ENCODE assay signal across 8 cellular contexts in the genomic region with DNA sequence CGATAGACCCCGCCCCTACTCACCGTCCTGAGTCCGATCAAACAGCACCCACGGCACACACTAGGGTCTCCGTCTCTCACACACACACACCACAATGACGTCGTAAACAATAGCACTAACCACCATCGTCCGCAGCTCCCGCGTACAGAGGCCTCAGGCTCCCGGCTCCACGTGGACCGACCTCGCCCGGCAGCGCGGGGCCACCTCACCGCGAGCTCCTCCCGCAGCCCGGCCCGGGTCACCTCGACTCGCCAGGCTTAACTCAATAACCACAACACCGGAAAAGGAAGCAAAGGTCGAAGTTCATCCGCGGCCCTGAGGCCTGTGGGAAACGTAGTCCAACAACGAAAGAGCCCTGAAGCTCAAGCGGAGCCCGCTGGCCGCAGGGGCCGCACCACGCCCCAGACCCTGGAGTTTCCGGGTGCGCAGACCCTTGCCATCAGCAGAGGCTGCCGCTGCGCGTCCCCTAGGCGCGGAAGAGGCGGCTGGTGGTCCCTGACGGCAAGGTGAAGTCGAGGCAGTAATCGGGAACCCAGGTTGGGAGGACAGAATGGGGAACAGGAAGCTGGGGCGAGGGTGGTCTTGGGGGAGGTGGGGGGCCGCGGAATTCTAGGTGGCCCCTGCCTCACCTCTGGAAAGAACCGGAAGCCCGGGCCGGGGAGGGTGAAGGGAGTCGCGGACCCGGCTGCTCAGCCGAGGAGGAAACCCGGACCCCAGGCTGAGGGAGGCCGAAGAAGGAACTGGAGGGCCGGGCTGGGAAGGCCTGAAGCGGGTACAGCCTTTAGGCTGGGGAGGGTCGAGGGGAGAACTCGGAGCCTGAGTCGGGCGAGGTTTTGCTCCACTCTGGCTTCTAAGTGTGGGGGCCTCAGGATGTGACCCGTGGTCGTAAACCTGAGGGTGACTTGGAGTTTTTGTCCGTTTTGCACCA. TPM values are rescaled to one million over a fixed set of nuclear protein-coding genes. Genes with fewer than 3 reads are reported as not detected.
DNase-seq lines count a peak whose midpoint lies in the region; ATAC-seq, FAIRE-seq and TF ChIP-seq lines count a peak whose summit lies in the region.

A gene (minus strand): TSS at position 273 of the 928 bp plus-strand sequence. CDS start 946 bp downstream, outside the sequence.

- TF ChIP-seq POLR2A in H54 (IDR thresholded peaks at IDR 0.05; ENCODE audit: low read depth, low read length) (peak; percentile 86), Raji (IDR thresholded peaks at IDR 0.05; ENCODE audit: insufficient read depth, low read depth, low read length) (peak; percentile 33; the same call in 1 of the 2 replicates)

- H3K4me3 Mint-ChIP-seq in nephron progenitor cell: peak within 1 kb of the TSS; percentile 92
- peak within 1 kb of the TSS; percentile 91 to 98 for H3K4me3 Mint-ChIP-seq in stimulated activated naive CD8-positive, alpha-beta T cell treated with anti-CD3 and anti-CD28 coated beads, Interleukin-15, amount 100 ng/mL, for 72 hours

- TF ChIP-seq CTCF in fibroblast of villous mesenchyme (IDR thresholded peaks at IDR 0.05; ENCODE audit: insufficient read depth, low read depth, low read length) (no peak), nephron progenitor cell (IDR thresholded peaks at IDR 0.05) (no peak)

- H3K27ac Mint-ChIP-seq in nephron progenitor cell: peak within 1 kb of the TSS; percentile 96
- peak within 1 kb of the TSS; percentile 93 to 99 for H3K27ac Mint-ChIP-seq in stimulated activated naive CD8-positive, alpha-beta T cell treated with anti-CD3 and anti-CD28 coated beads, Interleukin-15, amount 100 ng/mL, for 72 hours

- ATAC-seq in stimulated activated naive CD8-positive, alpha-beta T cell treated with anti-CD3 and anti-CD28 coated beads, Interleukin-15, amount 100 ng/mL, for 72 hours: peak; percentile 96

- H3K4me3 ChIP-seq in fibroblast of villous mesenchyme (ENCODE audit: low read depth, low read length): peak within 1 kb of the TSS; percentile 77

- peaks cover 93% of the 10 kb centered on the region for H3K36me3 Mint-ChIP-seq in nephron progenitor cell (ENCODE audit: low read depth)

- no peaks in the 10 kb centered on the region for H3K27me3 Mint-ChIP-seq in nephron progenitor cell (ENCODE audit: low read depth, poor library complexity)
- no peaks in the 10 kb centered on the region for H3K27me3 Mint-ChIP-seq in stimulated activated naive CD8-positive, alpha-beta T cell treated with anti-CD3 and anti-CD28 coated beads, Interleukin-15, amount 100 ng/mL, for 72 hours

- FAIRE-seq in H54 (lab: Jason Lieb, UNC): peak; percentile 80

- H3K9me3 Mint-ChIP-seq in nephron progenitor cell: peaks cover 93% of the 10 kb centered on the region
- peaks cover 10 to 15% of the 10 kb centered on the region in 2 donors for H3K9me3 Mint-ChIP-seq in stimulated activated naive CD8-positive, alpha-beta T cell treated with anti-CD3 and anti-CD28 coated beads, Interleukin-15, amount 100 ng/mL, for 72 hours

- H3K4me1 Mint-ChIP-seq in nephron progenitor cell: peaks cover 33% of the 10 kb centered on the region
- H3K4me1 Mint-ChIP-seq in stimulated activated naive CD8-positive, alpha-beta T cell treated with anti-CD3 and anti-CD28 coated beads, Interleukin-15, amount 100 ng/mL, for 72 hours: peaks cover 37% of the 10 kb centered on the region

- DNase-seq in ELR (ENCODE audit: low read depth) (peak; percentile 92), H54 (ENCODE audit: insufficient read length, low spot score) (peak; percentile 92), M059J (ENCODE audit: low read depth) (peak; percentile 91), fibroblast of villous mesenchyme (ENCODE audit: low read depth) (peak; percentile 94), nephron progenitor cell (peak; percentile 89)
- peak; percentile 74 for DNase-seq in activated effector memory CD4-positive, alpha-beta T cell treated with Interleukin-2 at 50 U/mL for 16 hours
- peak; percentile 86 to 90 for DNase-seq in stimulated activated naive CD8-positive, alpha-beta T cell treated with anti-CD3 and anti-CD28 coated beads, Interleukin-15, amount 100 ng/mL, for 72 hours

RNA-seq across cellular contexts. Expression of the gene that starts here (rescaled TPM):
- total RNA-seq in M059J (2014; rRNA removed; shearing (Covaris generic)): 7.4 and 10.4 TPM in 2 replicates
- total RNA-seq in fibroblast of villous mesenchyme: 7.7 and 14.2 TPM in 2 replicates

Comparison
In these comparisons a context has a peak if more than half of its experiments do, and no peak if none do; other contexts are left out.
1. Peak in every context shown above with its lines: DNase-seq, ATAC-seq and H3K4me3 ChIP-seq.